25 cellular contexts compared by ENCODE assay signal in the genomic region with DNA sequence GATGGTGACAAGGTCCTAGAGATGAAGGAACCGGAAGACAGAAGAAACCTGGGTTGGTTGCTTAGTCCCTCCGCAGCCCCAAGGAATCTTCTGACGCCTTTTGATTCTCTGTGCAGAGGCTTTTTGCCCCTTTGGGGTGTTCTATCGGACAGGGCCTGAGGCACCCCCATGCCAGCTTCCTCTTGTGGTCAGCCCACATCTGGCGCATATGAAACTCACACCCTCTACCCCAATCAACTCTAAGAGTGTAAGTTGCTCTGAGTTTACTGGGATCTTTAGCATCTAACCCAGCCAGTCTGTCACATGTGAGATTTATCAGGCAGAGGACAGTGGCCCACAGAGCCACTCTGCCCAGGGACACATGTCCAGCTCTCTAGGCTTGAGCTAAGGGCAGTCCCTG. TPM values are rescaled to one million over a fixed set of nuclear protein-coding genes. Genes with fewer than 3 reads are reported as not detected.
"Had no signal": no experiment of that assay in that cellular context is flagged by ENCODE, and none has a peak within 500 bp of the region (broad histone marks: within the 10 kb centered on the region; RNA-seq: fewer than 3 reads in every experiment).

No MANE protein-coding gene starts in this region.

- H3K9me3 Mint-ChIP-seq: activated naive CD4-positive, alpha-beta T cell treated with anti-CD3 and anti-CD28 coated beads, Interleukin-2, amount 10 ng/mL, durations not matched to agents 7 days and 5 days; activated naive CD8-positive, alpha-beta T cell treated with anti-CD3 and anti-CD28 coated beads for 36 hours; activated T-helper 2 cell treated with anti-CD3 and anti-CD28 coated beads, Interferon-gamma antibody, Interleukin-2, Interleukin-4, amounts not matched to agents 10 μg/mL and 5 μg/mL and 100 μg/mL, durations not matched to agents 14 hours and 24 hours and 36 hours; T-cell had no signal

- DNase-seq: activated CD4-positive, alpha-beta T cell treated with anti-CD3 and anti-CD28 coated beads for 48 hours; activated CD4-positive, alpha-beta T cell treated with anti-CD3 and anti-CD28 coated beads, Interleukin-2, amount 50 U/mL, for 4 hours; activated gamma-delta T cell treated with Interleukin-2 at 50 U/mL for 16 hours; activated naive CD4-positive, alpha-beta T cell treated with anti-CD3 and anti-CD28 coated beads, Interleukin-2, amount 10 ng/mL, durations not matched to agents 7 days and 5 days; activated naive CD8-positive, alpha-beta T cell treated with anti-CD3 and anti-CD28 coated beads for 36 hours; activated T-cell treated with anti-CD3 and anti-CD28 coated beads for 4 hours; activated T-cell treated with anti-CD3 and anti-CD28 coated beads, Interleukin-2, amount 50 U/mL, for 48 hours; cerebellar nuclear complex; KG1; NCI-H1105; NCI-H1436; NCI-H1694 treated with DMSO at 0.1 percent for 48 hours; NCI-H2029 treated with DMSO at 0.1 percent for 48 hours; NCI-H345; NCI-H510A; NCI-H69; PC-3; SIG-M5; T-cell; T-helper 2 cell; T1000; WERI-Rb-1 had no signal

- H3K27ac Mint-ChIP-seq: activated naive CD4-positive, alpha-beta T cell treated with anti-CD3 and anti-CD28 coated beads, Interleukin-2, amount 10 ng/mL, durations not matched to agents 7 days and 5 days; activated naive CD8-positive, alpha-beta T cell treated with anti-CD3 and anti-CD28 coated beads for 36 hours; activated T-helper 2 cell treated with anti-CD3 and anti-CD28 coated beads, Interferon-gamma antibody, Interleukin-2, Interleukin-4, amounts not matched to agents 10 μg/mL and 5 μg/mL and 100 μg/mL, durations not matched to agents 14 hours and 24 hours and 36 hours; T-cell had no signal

- H3K4me3 Mint-ChIP-seq: activated naive CD4-positive, alpha-beta T cell treated with anti-CD3 and anti-CD28 coated beads, Interleukin-2, amount 10 ng/mL, durations not matched to agents 7 days and 5 days; activated naive CD8-positive, alpha-beta T cell treated with anti-CD3 and anti-CD28 coated beads for 36 hours; IgD-negative memory B cell; T-cell had no signal

- H3K36me3 ChIP-seq: WERI-Rb-1 had no signal

- ATAC-seq: PC-3, T-cell had no signal

- H3K27ac ChIP-seq: WERI-Rb-1 had no signal

- H3K36me3 Mint-ChIP-seq: activated naive CD4-positive, alpha-beta T cell treated with anti-CD3 and anti-CD28 coated beads, Interleukin-2, amount 10 ng/mL, durations not matched to agents 7 days and 5 days; activated naive CD8-positive, alpha-beta T cell treated with anti-CD3 and anti-CD28 coated beads for 36 hours; T-cell had no signal

RNA-seq across cellular contexts. Expression of a gene that starts 17.4 kb away (rescaled TPM):
- total RNA-seq: activated T-helper 2 cell treated with anti-CD3 and anti-CD28 coated beads, Interferon-gamma antibody, Interleukin-2, Interleukin-4, amounts not matched to agents 10 μg/mL and 5 μg/mL and 100 μg/mL, durations not matched to agents 14 hours and 24 hours and 36 hours had no signal
- polyA plus RNA-seq: IgD-negative memory B cell had no signal

RNA-seq across cellular contexts. Expression of a gene that starts 59.1 kb away (rescaled TPM):
- total RNA-seq: activated naive CD8-positive, alpha-beta T cell treated with anti-CD3 and anti-CD28 coated beads for 36 hours; LHCN-M2; T-cell had no signal
- polyA plus RNA-seq: IgD-negative memory B cell had no signal
